Comparison of ENCODE assay signal across 1 cellular context in the genomic region with DNA sequence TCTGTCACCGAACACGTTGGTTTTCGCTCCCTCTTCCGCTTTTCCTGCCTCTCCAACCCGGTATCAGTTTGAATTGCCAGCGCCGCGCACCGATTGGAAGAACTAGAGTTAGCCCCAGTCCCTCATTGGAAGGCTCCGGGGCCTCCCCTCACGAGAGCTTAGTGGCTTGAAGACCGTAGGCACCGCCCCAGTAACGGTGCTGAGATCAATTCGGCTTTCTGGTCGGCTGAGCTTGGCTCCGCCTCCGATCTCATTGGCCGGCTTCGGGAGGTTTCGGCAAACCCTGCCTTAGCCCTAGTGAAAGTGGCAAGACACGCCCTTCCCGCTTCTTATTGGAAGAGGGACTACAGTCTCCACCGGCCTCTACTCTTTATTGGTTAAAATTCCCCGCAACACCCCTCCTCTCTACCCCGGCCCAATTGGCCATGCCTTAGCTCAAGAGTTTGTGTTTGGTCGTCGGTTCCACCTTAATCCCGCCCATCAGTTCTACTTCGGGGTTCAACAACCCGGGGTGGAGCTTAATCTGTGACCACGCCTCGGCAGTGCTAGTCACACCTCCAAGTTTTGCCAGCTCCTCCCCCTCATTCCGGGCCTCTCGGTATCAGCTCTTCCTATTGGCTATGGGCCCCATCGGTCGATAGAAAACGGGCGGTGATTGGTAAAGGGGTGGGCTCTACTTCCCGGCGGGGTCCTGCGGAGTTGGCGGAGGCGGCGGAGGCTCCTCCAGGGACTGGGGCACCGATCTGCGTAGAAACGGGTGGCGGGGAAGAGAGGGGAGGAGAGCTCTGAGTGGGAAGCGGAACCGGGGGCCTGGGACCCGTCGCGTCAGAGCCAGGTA.
A peak's percentile ranks its signal among the peaks of the same experiment; 100 is the strongest.
TF ChIP-seq lines count a peak whose summit lies in the region.

A gene (minus strand): TSS at position 51 of the 838 bp plus-strand sequence. CDS start 851 bp downstream, outside the sequence.
A gene (plus strand): TSS at position 686 of the 838 bp plus-strand sequence. CDS start 2,472 bp downstream, outside the sequence.

TF ChIP-seq in HEK293, 187 proteins besides CTCF, POLR2A, EP300 and RAD21 (continued from another document):
- TF ChIP-seq, protein P1, sequence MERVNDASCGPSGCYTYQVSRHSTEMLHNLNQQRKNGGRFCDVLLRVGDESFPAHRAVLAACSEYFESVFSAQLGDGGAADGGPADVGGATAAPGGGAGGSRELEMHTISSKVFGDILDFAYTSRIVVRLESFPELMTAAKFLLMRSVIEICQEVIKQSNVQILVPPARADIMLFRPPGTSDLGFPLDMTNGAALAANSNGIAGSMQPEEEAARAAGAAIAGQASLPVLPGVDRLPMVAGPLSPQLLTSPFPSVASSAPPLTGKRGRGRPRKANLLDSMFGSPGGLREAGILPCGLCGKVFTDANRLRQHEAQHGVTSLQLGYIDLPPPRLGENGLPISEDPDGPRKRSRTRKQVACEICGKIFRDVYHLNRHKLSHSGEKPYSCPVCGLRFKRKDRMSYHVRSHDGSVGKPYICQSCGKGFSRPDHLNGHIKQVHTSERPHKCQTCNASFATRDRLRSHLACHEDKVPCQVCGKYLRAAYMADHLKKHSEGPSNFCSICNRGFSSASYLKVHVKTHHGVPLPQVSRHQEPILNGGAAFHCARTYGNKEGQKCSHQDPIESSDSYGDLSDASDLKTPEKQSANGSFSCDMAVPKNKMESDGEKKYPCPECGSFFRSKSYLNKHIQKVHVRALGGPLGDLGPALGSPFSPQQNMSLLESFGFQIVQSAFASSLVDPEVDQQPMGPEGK (tag by site-specific recombination; IDR thresholded peaks at IDR 0.05) = peak; percentile 73
- TF ChIP-seq, protein P2, sequence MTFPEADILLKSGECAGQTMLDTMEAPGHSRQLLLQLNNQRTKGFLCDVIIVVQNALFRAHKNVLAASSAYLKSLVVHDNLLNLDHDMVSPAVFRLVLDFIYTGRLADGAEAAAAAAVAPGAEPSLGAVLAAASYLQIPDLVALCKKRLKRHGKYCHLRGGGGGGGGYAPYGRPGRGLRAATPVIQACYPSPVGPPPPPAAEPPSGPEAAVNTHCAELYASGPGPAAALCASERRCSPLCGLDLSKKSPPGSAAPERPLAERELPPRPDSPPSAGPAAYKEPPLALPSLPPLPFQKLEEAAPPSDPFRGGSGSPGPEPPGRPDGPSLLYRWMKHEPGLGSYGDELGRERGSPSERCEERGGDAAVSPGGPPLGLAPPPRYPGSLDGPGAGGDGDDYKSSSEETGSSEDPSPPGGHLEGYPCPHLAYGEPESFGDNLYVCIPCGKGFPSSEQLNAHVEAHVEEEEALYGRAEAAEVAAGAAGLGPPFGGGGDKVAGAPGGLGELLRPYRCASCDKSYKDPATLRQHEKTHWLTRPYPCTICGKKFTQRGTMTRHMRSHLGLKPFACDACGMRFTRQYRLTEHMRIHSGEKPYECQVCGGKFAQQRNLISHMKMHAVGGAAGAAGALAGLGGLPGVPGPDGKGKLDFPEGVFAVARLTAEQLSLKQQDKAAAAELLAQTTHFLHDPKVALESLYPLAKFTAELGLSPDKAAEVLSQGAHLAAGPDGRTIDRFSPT (tag by site-specific recombination; IDR thresholded peaks at IDR 0.05) = peak; percentile 91
- TF ChIP-seq, protein P3, sequence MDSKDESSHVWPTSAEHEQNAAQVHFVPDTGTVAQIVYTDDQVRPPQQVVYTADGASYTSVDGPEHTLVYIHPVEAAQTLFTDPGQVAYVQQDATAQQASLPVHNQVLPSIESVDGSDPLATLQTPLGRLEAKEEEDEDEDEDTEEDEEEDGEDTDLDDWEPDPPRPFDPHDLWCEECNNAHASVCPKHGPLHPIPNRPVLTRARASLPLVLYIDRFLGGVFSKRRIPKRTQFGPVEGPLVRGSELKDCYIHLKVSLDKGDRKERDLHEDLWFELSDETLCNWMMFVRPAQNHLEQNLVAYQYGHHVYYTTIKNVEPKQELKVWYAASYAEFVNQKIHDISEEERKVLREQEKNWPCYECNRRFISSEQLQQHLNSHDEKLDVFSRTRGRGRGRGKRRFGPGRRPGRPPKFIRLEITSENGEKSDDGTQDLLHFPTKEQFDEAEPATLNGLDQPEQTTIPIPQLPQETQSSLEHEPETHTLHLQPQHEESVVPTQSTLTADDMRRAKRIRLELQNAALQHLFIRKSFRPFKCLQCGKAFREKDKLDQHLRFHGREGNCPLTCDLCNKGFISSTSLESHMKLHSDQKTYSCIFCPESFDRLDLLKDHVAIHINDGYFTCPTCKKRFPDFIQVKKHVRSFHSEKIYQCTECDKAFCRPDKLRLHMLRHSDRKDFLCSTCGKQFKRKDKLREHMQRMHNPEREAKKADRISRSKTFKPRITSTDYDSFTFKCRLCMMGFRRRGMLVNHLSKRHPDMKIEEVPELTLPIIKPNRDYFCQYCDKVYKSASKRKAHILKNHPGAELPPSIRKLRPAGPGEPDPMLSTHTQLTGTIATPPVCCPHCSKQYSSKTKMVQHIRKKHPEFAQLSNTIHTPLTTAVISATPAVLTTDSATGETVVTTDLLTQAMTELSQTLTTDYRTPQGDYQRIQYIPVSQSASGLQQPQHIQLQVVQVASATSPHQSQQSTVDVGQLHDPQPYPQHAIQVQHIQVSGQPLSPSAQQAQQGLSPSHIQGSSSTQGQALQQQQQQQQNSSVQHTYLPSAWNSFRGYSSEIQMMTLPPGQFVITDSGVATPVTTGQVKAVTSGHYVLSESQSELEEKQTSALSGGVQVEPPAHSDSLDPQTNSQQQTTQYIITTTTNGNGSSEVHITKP (tag by site-specific recombination; IDR thresholded peaks at IDR 0.05) = peak; percentile 28; the same call in 1 of the 2 replicates
- TF ChIP-seq ZBTB8A (tag by site-specific recombination; IDR thresholded peaks at IDR 0.05) (peak; percentile 58; the same call in 1 of the 2 replicates), ZEB2 (tag by site-specific recombination; IDR thresholded peaks at IDR 0.05) (peak; percentile 56; the same call in 1 of the 2 replicates)
